In genomic region chr6:30890646-30891449, GRCh38 we compare ENCODE assay signal across 2 cellular contexts.
TF ChIP-seq lines count a peak whose summit lies in the region.

No MANE protein-coding gene starts in this region.

TF ChIP-seq in SK-N-SH, 30 proteins besides CTCF, POLR2A, EP300 and RAD21 (continued from another document):
- TF ChIP-seq PBX3 (IDR thresholded peaks at IDR 0.05), result no peak
- no peak for TF ChIP-seq TCF12 (IDR thresholded peaks at IDR 0.05)
- TF ChIP-seq EZH2phosphoT487 (IDR thresholded peaks at IDR 0.05; ENCODE audit: borderline replicate concordance, low read depth), result no peak
- no peak for TF ChIP-seq YY1 (IDR thresholded peaks at IDR 0.05; ENCODE audit: low read depth)
- no peak for TF ChIP-seq JUND (IDR thresholded peaks at IDR 0.05)
- TF ChIP-seq TAF1 (IDR thresholded peaks at IDR 0.05; ENCODE audit: borderline replicate concordance, low read depth, low read length), result no peak
- TF ChIP-seq, protein P1, sequence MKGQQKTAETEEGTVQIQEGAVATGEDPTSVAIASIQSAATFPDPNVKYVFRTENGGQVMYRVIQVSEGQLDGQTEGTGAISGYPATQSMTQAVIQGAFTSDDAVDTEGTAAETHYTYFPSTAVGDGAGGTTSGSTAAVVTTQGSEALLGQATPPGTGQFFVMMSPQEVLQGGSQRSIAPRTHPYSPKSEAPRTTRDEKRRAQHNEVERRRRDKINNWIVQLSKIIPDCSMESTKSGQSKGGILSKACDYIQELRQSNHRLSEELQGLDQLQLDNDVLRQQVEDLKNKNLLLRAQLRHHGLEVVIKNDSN (IDR thresholded peaks at IDR 0.05; ENCODE audit: borderline replicate concordance, low read depth), result no peak

TF ChIP-seq in SK-N-SH treated with all-trans-retinoic acid at 6 μM for 48 hours, 23 proteins besides CTCF, POLR2A, EP300 and RAD21 (continued from another document):
- TF ChIP-seq CSRNP3 (CRISPR knock-in tag; IDR thresholded peaks at IDR 0.05) (no peak), ZFP3 (CRISPR knock-in tag; IDR thresholded peaks at IDR 0.05) (no peak), ZNF565 (CRISPR knock-in tag; conservative IDR thresholded peaks at IDR 0.05; ENCODE audit: low read depth) (no peak), ZNF8 (CRISPR knock-in tag; IDR thresholded peaks at IDR 0.05) (no peak), RARB (CRISPR knock-in tag; IDR thresholded peaks at IDR 0.05) (no peak), ZFP30 (CRISPR knock-in tag; IDR thresholded peaks at IDR 0.05) (no peak), BACH2 (CRISPR knock-in tag; IDR thresholded peaks at IDR 0.05; ENCODE audit: borderline replicate concordance) (no peak), ZNF70 (CRISPR knock-in tag; IDR thresholded peaks at IDR 0.05) (no peak), POU6F1 (CRISPR knock-in tag; IDR thresholded peaks at IDR 0.05; ENCODE audit: borderline replicate concordance, low read depth) (no peak)
- TF ChIP-seq, protein P2, sequence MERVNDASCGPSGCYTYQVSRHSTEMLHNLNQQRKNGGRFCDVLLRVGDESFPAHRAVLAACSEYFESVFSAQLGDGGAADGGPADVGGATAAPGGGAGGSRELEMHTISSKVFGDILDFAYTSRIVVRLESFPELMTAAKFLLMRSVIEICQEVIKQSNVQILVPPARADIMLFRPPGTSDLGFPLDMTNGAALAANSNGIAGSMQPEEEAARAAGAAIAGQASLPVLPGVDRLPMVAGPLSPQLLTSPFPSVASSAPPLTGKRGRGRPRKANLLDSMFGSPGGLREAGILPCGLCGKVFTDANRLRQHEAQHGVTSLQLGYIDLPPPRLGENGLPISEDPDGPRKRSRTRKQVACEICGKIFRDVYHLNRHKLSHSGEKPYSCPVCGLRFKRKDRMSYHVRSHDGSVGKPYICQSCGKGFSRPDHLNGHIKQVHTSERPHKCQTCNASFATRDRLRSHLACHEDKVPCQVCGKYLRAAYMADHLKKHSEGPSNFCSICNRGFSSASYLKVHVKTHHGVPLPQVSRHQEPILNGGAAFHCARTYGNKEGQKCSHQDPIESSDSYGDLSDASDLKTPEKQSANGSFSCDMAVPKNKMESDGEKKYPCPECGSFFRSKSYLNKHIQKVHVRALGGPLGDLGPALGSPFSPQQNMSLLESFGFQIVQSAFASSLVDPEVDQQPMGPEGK (CRISPR knock-in tag; IDR thresholded peaks at IDR 0.05; ENCODE audit: borderline replicate concordance), result no peak
